ENCODE assay signal across 1 cellular context in the genomic region with DNA sequence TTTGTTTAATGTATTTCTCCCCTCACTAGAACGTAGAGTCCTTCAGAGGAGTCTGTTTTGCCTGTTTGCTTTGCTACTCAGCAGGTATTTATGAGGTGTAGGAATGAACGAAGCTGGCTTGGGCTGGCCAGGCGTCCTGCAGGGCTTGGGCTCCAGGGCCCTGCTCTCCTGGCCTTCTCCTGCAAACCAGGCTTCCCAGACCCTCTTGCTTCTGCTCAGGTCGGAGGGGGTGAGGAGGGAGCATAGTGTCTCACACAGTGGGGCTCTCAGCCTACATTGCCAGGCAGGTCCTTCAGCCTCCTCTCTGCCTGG.
TF ChIP-seq lines count a peak whose summit lies in the region.

No MANE protein-coding gene starts in this region.

TF ChIP-seq in HepG2, 621 proteins besides CTCF, POLR2A, EP300 and RAD21:
- TF ChIP-seq TEAD2 (CRISPR knock-in tag; IDR thresholded peaks at IDR 0.05) (no peak), IKZF4 (CRISPR knock-in tag; IDR thresholded peaks at IDR 0.05; ENCODE audit: borderline replicate concordance, low read depth, not compliant biosample characterization) (peak; percentile 28), ZNF335 (CRISPR knock-in tag; IDR thresholded peaks at IDR 0.05) (no peak), PHF21A (CRISPR knock-in tag; IDR thresholded peaks at IDR 0.05) (0 out of 2 replicates have a peak, but pooled peaks have one; percentile 12)
- TF ChIP-seq, protein P1, sequence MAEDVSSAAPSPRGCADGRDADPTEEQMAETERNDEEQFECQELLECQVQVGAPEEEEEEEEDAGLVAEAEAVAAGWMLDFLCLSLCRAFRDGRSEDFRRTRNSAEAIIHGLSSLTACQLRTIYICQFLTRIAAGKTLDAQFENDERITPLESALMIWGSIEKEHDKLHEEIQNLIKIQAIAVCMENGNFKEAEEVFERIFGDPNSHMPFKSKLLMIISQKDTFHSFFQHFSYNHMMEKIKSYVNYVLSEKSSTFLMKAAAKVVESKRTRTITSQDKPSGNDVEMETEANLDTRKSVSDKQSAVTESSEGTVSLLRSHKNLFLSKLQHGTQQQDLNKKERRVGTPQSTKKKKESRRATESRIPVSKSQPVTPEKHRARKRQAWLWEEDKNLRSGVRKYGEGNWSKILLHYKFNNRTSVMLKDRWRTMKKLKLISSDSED (CRISPR knock-in tag; IDR thresholded peaks at IDR 0.05), result no peak
